13 cellular contexts compared by ENCODE assay signal in genomic region chr10:28365840-28366239, GRCh38.
A peak's percentile ranks its signal among the peaks of the same experiment; 100 is the strongest.
DNase-seq lines count a peak whose midpoint lies in the region; ATAC-seq and TF ChIP-seq lines count a peak whose summit lies in the region.
"Had no signal": no experiment of that assay in that cellular context is flagged by ENCODE, and none has a peak within 500 bp of the region (broad histone marks: within the 10 kb centered on the region; RNA-seq: fewer than 3 reads in every experiment).

No MANE protein-coding gene starts in this region.

- H3K4me3 Mint-ChIP-seq in natural killer cell (no peak overlapping the region), type B pancreatic cell (peak overlapping the region; percentile 61)
- no peak overlapping the region for H3K4me3 Mint-ChIP-seq in natural killer cell treated with Interleukin-12 subunit alpha and Interleukin-12 subunit beta and Interleukin-15 and Interleukin-18, amount 100 ng/mL, for 72 hours
- H3K4me3 Mint-ChIP-seq in activated CD8-positive, alpha-beta T cell treated with anti-CD3 and anti-CD28 coated beads, Interleukin-2, amount 10 ng/mL, durations not matched to agents 7 days and 5 days: no peak overlapping the region

- POLR2A ChIA-PET in activated CD8-positive, alpha-beta T cell treated with anti-CD3 and anti-CD28 coated beads, Interleukin-2, amount 10 ng/mL, durations not matched to agents 7 days and 5 days (lab: Charles Lee): interaction anchor here (0.8 to 8.0 kb wide), 2 partner anchors 32 to 63 kb away, joined by 3 to 144 read pairs; partner anchors contain the start of gene MPP7

- H3K27me3 Mint-ChIP-seq in natural killer cell (ENCODE audit: low read depth in 2 of 2): no peaks in the 10 kb centered on the region
- no peaks in the 10 kb centered on the region for H3K27me3 Mint-ChIP-seq in natural killer cell treated with Interleukin-12 subunit alpha and Interleukin-12 subunit beta and Interleukin-15 and Interleukin-18, amount 100 ng/mL, for 72 hours
- H3K27me3 Mint-ChIP-seq in activated CD8-positive, alpha-beta T cell treated with anti-CD3 and anti-CD28 coated beads, Interleukin-2, amount 10 ng/mL, durations not matched to agents 7 days and 5 days (ENCODE audit: low read depth): no peaks in the 10 kb centered on the region
- peaks cover 6% of the 10 kb centered on the region for H3K27me3 Mint-ChIP-seq in type B pancreatic cell

- intact Hi-C loops in natural killer cell (cut with micrococcal nuclease): no loop called here

- H3K36me3 Mint-ChIP-seq in natural killer cell (no peaks in the 10 kb centered on the region), type B pancreatic cell (no peaks in the 10 kb centered on the region)
- H3K36me3 Mint-ChIP-seq in natural killer cell treated with Interleukin-12 subunit alpha and Interleukin-12 subunit beta and Interleukin-15 and Interleukin-18, amount 100 ng/mL, for 72 hours: no peaks in the 10 kb centered on the region
- peaks cover 13% of the 10 kb centered on the region for H3K36me3 Mint-ChIP-seq in activated CD8-positive, alpha-beta T cell treated with anti-CD3 and anti-CD28 coated beads, Interleukin-2, amount 10 ng/mL, durations not matched to agents 7 days and 5 days (ENCODE audit: low read depth)

- ATAC-seq in natural killer cell (no peak), left lobe of liver (peak; percentile 98), HG03095 (IDR thresholded peaks at IDR 0.05; ENCODE audit: unreplicated experiment) (no peak), GM19324 (IDR thresholded peaks at IDR 0.05; ENCODE audit: low FRiP score, unreplicated experiment) (no peak), GM18867 (IDR thresholded peaks at IDR 0.05; ENCODE audit: unreplicated experiment) (no peak)
- no peak for ATAC-seq in natural killer cell treated with Interleukin-12 subunit alpha and Interleukin-12 subunit beta and Interleukin-15 and Interleukin-18, amount 100 ng/mL, for 72 hours
- no peak for ATAC-seq in activated CD8-positive, alpha-beta T cell treated with anti-CD3 and anti-CD28 coated beads, Interleukin-2, amount 10 ng/mL, durations not matched to agents 7 days and 5 days

- CTCF ChIA-PET in activated CD8-positive, alpha-beta T cell treated with anti-CD3 and anti-CD28 coated beads, Interleukin-2, amount 10 ng/mL, durations not matched to agents 7 days and 5 days (lab: Charles Lee): interaction anchor here (1.0 to 5.6 kb wide), 6 partner anchors 10 to 113 kb away, joined by 3 to 81 read pairs (median 39); partner anchors contain the start of gene MPP7

- H3K9me3 Mint-ChIP-seq in natural killer cell (no peaks in the 10 kb centered on the region), type B pancreatic cell (peaks cover 4% of the 10 kb centered on the region)
- no peaks in the 10 kb centered on the region for H3K9me3 Mint-ChIP-seq in natural killer cell treated with Interleukin-12 subunit alpha and Interleukin-12 subunit beta and Interleukin-15 and Interleukin-18, amount 100 ng/mL, for 72 hours
- H3K9me3 Mint-ChIP-seq in activated CD8-positive, alpha-beta T cell treated with anti-CD3 and anti-CD28 coated beads, Interleukin-2, amount 10 ng/mL, durations not matched to agents 7 days and 5 days (ENCODE audit: insufficient read depth): no peaks in the 10 kb centered on the region

- peaks cover 25 to 31% of the 10 kb centered on the region in 2 donors for H3K4me1 Mint-ChIP-seq in natural killer cell
- H3K4me1 Mint-ChIP-seq in natural killer cell treated with Interleukin-12 subunit alpha and Interleukin-12 subunit beta and Interleukin-15 and Interleukin-18, amount 100 ng/mL, for 72 hours (ENCODE audit: low read depth in 2 of 2): peaks cover 14 to 24% of the 10 kb centered on the region in 2 donors
- peaks cover 46% of the 10 kb centered on the region for H3K4me1 Mint-ChIP-seq in activated CD8-positive, alpha-beta T cell treated with anti-CD3 and anti-CD28 coated beads, Interleukin-2, amount 10 ng/mL, durations not matched to agents 7 days and 5 days (ENCODE audit: low read depth)
- H3K4me1 Mint-ChIP-seq in type B pancreatic cell (ENCODE audit: unreplicated experiment): peaks cover 20% of the 10 kb centered on the region

- no peak for TF ChIP-seq CTCF in natural killer cell (IDR thresholded peaks at IDR 0.05)
- TF ChIP-seq CTCF in type B pancreatic cell (conservative IDR thresholded peaks at IDR 0.05): no peak

- H3K27ac Mint-ChIP-seq in natural killer cell: peak overlapping the region; percentile 28 to 89
- H3K27ac Mint-ChIP-seq in natural killer cell treated with Interleukin-12 subunit alpha and Interleukin-12 subunit beta and Interleukin-15 and Interleukin-18, amount 100 ng/mL, for 72 hours: peak overlapping the region in 1 of 2 donors; percentile 24
- H3K27ac Mint-ChIP-seq in activated CD8-positive, alpha-beta T cell treated with anti-CD3 and anti-CD28 coated beads, Interleukin-2, amount 10 ng/mL, durations not matched to agents 7 days and 5 days: peak overlapping the region; percentile 93
- peak overlapping the region; percentile 59 for H3K27ac Mint-ChIP-seq in type B pancreatic cell

- DNase-seq in natural killer cell (no peak), left lobe of liver (ENCODE audit: low spot score) (no peak), type B pancreatic cell (ENCODE audit: extremely low spot score, unreplicated experiment) (no peak)
- DNase-seq in natural killer cell treated with Interleukin-12 subunit alpha and Interleukin-12 subunit beta and Interleukin-15 and Interleukin-18, amount 100 ng/mL, for 72 hours (ENCODE audit: low spot score): no peak
- DNase-seq in activated CD8-positive, alpha-beta T cell treated with anti-CD3 and anti-CD28 coated beads, Interleukin-2, amount 10 ng/mL, durations not matched to agents 7 days and 5 days: no peak
- DNase-seq: AML-193, DND-41, glutamatergic neuron, NCI-H2081, testis had no signal
